Comparison of ENCODE assay signal across 8 cellular contexts in the genomic region with DNA sequence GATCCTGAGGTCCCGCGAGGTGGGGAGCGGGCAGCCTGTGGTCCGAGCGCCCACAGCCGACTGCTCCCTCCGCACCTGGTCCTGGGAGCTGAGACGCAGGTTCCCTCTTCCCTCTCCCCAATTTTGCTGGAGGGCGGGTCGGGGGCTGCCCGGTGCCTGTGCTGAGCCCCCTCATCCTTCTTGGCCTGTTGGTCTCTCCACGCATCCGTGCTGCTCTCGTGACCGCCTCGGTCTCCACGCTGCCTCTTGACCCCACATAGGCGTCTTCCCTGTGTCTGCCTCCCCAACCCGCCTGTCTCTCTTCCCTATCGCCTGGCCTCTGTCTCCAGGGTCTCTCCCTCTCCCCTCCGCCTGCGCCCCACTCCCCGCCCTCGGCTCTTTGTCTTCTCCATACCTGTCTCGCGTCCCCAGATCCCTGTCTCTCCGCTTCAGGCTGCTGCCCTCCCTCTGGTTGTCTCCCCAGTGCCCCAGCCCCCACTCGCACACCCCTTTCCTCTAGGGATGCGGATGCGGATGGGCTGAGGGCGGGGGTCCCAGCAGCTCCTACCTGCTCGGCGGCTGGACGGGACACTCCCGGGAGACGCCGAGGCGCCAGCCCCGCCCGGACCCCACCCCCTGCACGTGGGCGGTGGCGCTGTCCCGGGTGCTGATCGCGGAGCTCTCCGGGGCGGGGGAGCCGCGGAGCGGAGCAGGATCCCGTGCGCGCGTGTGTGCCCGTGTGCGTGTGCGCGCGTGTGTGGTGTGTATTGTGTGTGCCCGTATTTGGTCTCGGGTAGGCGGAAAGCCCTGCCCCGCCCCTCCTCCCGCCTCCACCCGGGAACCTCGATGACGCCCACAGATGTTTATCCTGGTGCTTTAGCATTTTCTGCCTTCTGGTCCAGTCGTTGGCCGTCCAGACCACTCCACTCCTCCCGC. TPM values are rescaled to one million over a fixed set of nuclear protein-coding genes. Genes with fewer than 3 reads are reported as not detected.
DNase-seq lines count a peak whose midpoint lies in the region; ATAC-seq and TF ChIP-seq lines count a peak whose summit lies in the region.

A gene (minus strand): TSS at position 720 of the 915 bp plus-strand sequence. CDS start 1,248 bp downstream, outside the sequence.

- peaks cover 69% of the 10 kb centered on the region for H3K27me3 ChIP-seq in CD4-positive, alpha-beta T cell (ENCODE audit: control insufficient read depth, insufficient read depth, low read length)
- peaks cover 5% of the 10 kb centered on the region for H3K27me3 ChIP-seq in brain microvascular endothelial cell (replicated peaks)
- H3K27me3 ChIP-seq in kidney epithelial cell (ENCODE audit: control insufficient read depth, insufficient read depth, low read length), result peaks cover 50% of the 10 kb centered on the region
- peaks cover 17% of the 10 kb centered on the region for H3K27me3 ChIP-seq in vagina

- no peak for TF ChIP-seq CTCF in CD4-positive, alpha-beta T cell (IDR thresholded peaks at IDR 0.05)
- TF ChIP-seq CTCF in brain microvascular endothelial cell (IDR thresholded peaks at IDR 0.05; ENCODE audit: low read depth, low read length, missing control alignments), result no peak
- no peak for TF ChIP-seq CTCF in kidney epithelial cell (IDR thresholded peaks at IDR 0.05; ENCODE audit: insufficient read depth, low read length, poor library complexity, severe bottlenecking)
- TF ChIP-seq CTCF in vagina (IDR thresholded peaks at IDR 0.05), result no peak

- peak within 1 kb of the TSS; percentile 68 for H3K4me3 Mint-ChIP-seq in CD4-positive, alpha-beta T cell

- H3K36me3 ChIP-seq in brain microvascular endothelial cell (replicated peaks), result no peaks in the 10 kb centered on the region
- H3K36me3 ChIP-seq in kidney epithelial cell (ENCODE audit: control insufficient read depth, insufficient read depth, low read length), result no peaks in the 10 kb centered on the region
- no peaks in the 10 kb centered on the region for H3K36me3 ChIP-seq in vagina

- CTCF ChIA-PET in CD4-positive, alpha-beta T cell (lab: Charles Lee), result interaction anchor here (1.0 kb wide), 1 partner anchor 324 kb away, joined by 3 read pairs; no protein-coding TSS in a partner anchor

- peak; percentile 38 to 69 (median 53) for DNase-seq in CD4-positive, alpha-beta T cell
- DNase-seq in UCSD-AML1 (lab: John Stamatoyannopoulos, UW; ENCODE audit: unreplicated experiment) (peak; percentile 62), brain microvascular endothelial cell (no peak), kidney epithelial cell (ENCODE audit: low read depth) (no peak), NCI-H82 (lab: John Stamatoyannopoulos, UW) (no peak), vagina (ENCODE audit: extremely low spot score in 2 of 2) (no peak)
- DNase-seq in stimulated activated CD4-positive, alpha-beta T cell treated with anti-CD3 and anti-CD28 coated beads, Interleukin-4, amount 100 ng/mL, for 48 hours (ENCODE audit: low read depth in 2 of 2), result peak; percentile 47 to 62

- ATAC-seq in CD4-positive, alpha-beta T cell (ENCODE audit: poor library complexity), result peak; percentile 47
- ATAC-seq in HG03354 (IDR thresholded peaks at IDR 0.05; ENCODE audit: poor library complexity, severe bottlenecking, unreplicated experiment), result peak; percentile 21

- no peaks in the 10 kb centered on the region for H3K9me3 Mint-ChIP-seq in CD4-positive, alpha-beta T cell

- no peaks in the 10 kb centered on the region for H3K36me3 Mint-ChIP-seq in CD4-positive, alpha-beta T cell (ENCODE audit: low read depth)

- H3K9me3 ChIP-seq in CD4-positive, alpha-beta T cell (ENCODE audit: control insufficient read depth, low read length), result no peaks in the 10 kb centered on the region
- no peaks in the 10 kb centered on the region for H3K9me3 ChIP-seq in vagina

- TF ChIP-seq POLR2A in vagina (IDR thresholded peaks at IDR 0.05), result no peak

- peaks cover 28% of the 10 kb centered on the region for H3K4me1 Mint-ChIP-seq in CD4-positive, alpha-beta T cell (ENCODE audit: low read depth)

- peak within 1 kb of the TSS; percentile 42 for H3K4me3 ChIP-seq in brain microvascular endothelial cell (ENCODE audit: low read depth, low read length)
- H3K4me3 ChIP-seq in kidney epithelial cell (ENCODE audit: low read depth, low read length), result peak within 1 kb of the TSS; percentile 13
- no peak within 1 kb of the TSS for H3K4me3 ChIP-seq in vagina

- peaks cover 80% of the 10 kb centered on the region for H3K27me3 Mint-ChIP-seq in CD4-positive, alpha-beta T cell

- H3K27ac ChIP-seq in CD4-positive, alpha-beta T cell (ENCODE audit: low read depth, low read length), result no peak within 1 kb of the TSS
- H3K27ac ChIP-seq in brain microvascular endothelial cell (peak within 1 kb of the TSS; percentile 55), vagina (no peak within 1 kb of the TSS)

- H3K27ac Mint-ChIP-seq in CD4-positive, alpha-beta T cell, result peak within 1 kb of the TSS; percentile 42

- intact Hi-C loops in CD4-positive, alpha-beta T cell (cut with DNase I, micrococcal nuclease), result loop anchor here (5.0 to 10.0 kb wide), 3 partner anchors 75 to 122 kb away; a partner anchor contains a TSS
- intact Hi-C loops in vagina (cut with DNase I), result no loop called here

- POLR2A ChIA-PET in CD4-positive, alpha-beta T cell (lab: Charles Lee), result interaction anchor here (0.9 to 3.0 kb wide), 4 partner anchors 80 to 297 kb away, joined by 3 to 9 read pairs (median 3); a partner anchor contains a TSS

- H3K4me1 ChIP-seq in vagina, result peaks cover 14% of the 10 kb centered on the region

- in situ Hi-C loops in brain microvascular endothelial cell (cut with HindIII; ENCODE audit: low pct_ligation_motif_present, low sequenced_read_pairs), result loop anchor here (10.0 kb wide), 1 partner anchor 65 kb away; a partner anchor contains a TSS

RNA-seq across cellular contexts. Expression of the gene that starts here (rescaled TPM):
- total RNA-seq in CD4-positive, alpha-beta T cell, result under 1 TPM; 0.41 to 0.56 TPM
- total RNA-seq in kidney epithelial cell (0.17 TPM in 1 of 2 replicates, not detected in the other), vagina (not detected)

Comparison
In these comparisons a context has a peak if more than half of its experiments do, and no peak if none do; other contexts are left out.
1. Peak in DNase-seq and ATAC-seq in CD4-positive, alpha-beta T cell; RNA of the gene not detected or under 1 TPM.
2. DNase-seq: peak in UCSD-AML1 (single experiment) and stimulated activated CD4-positive, alpha-beta T cell treated with anti-CD3 and anti-CD28 coated beads, Interleukin-4, amount 100 ng/mL, for 48 hours (2 of 2); none in brain microvascular endothelial cell (single experiment), kidney epithelial cell (single experiment), NCI-H82 (single experiment) and vagina (0 of 2).
3. H3K4me3 ChIP-seq: peak in brain microvascular endothelial cell (single experiment) and kidney epithelial cell (single experiment); none in vagina (0 of 2).